ENCODE assay signal across 28 cellular contexts in genomic region chr6:107068691-107069630, GRCh38. TPM values are rescaled to one million over a fixed set of nuclear protein-coding genes. Genes with fewer than 3 reads are reported as not detected.
"Had no signal": no experiment of that assay in that cellular context is flagged by ENCODE, and none has a peak within 500 bp of the region (broad histone marks: within the 10 kb centered on the region; RNA-seq: fewer than 3 reads in every experiment).

No MANE protein-coding gene starts in this region.

- H3K4me1 ChIP-seq: ascending aorta had no signal

- H3K27ac ChIP-seq: ascending aorta, cardiac muscle cell, VCaP had no signal

- H3K4me3 ChIP-seq: ascending aorta, cardiac muscle cell had no signal

- ATAC-seq: activated CD8-positive, alpha-beta memory T cell treated with anti-CD3 and anti-CD28 coated beads, Interleukin-2, amount 10 ng/mL, durations not matched to agents 7 days and 5 days; activated CD8-positive, alpha-beta T cell treated with anti-CD3 and anti-CD28 coated beads, Interleukin-2, amount 10 ng/mL, durations not matched to agents 7 days and 5 days; activated naive CD8-positive, alpha-beta T cell treated with anti-CD3 and anti-CD28 coated beads, Interleukin-2, amount 50 U/mL, for 24 hours had no signal

- H3K36me3 ChIP-seq: cardiac muscle cell had no signal

- H3K9me3 ChIP-seq: ascending aorta had no signal

- H3K27me3 ChIP-seq: ascending aorta, cardiac muscle cell had no signal

- DNase-seq: activated B cell treated with CpG ODN at 0.5 μM for 24 hours; activated CD4-positive, alpha-beta memory T cell treated with anti-CD3 and anti-CD28 coated beads for 36 hours; activated CD4-positive, alpha-beta T cell treated with anti-CD3 and anti-CD28 coated beads for 4 hours; activated CD4-positive, alpha-beta T cell treated with anti-CD3 and anti-CD28 coated beads, Interleukin-2, amount 10 ng/mL, durations not matched to agents 24 days and 14 days; activated CD4-positive, alpha-beta T cell treated with anti-CD3 and anti-CD28 coated beads, Interleukin-2, amount 50 U/mL, for 1 hour; activated CD4-positive, alpha-beta T cell treated with anti-CD3 and anti-CD28 coated beads, Interleukin-2, amount 50 U/mL, for 4 hours; activated CD4-positive, CD25-positive, alpha-beta regulatory T cell treated with anti-CD3 and anti-CD28 coated beads, Interleukin-2, amount 50 U/mL, for 72 hours; activated CD8-positive, alpha-beta memory T cell treated with anti-CD3 and anti-CD28 coated beads for 24 hours; activated CD8-positive, alpha-beta memory T cell treated with anti-CD3 and anti-CD28 coated beads, Interleukin-2, amount 10 ng/mL, durations not matched to agents 7 days and 5 days; activated CD8-positive, alpha-beta memory T cell treated with anti-CD3 and anti-CD28 coated beads, Interleukin-2, amount 50 U/mL, for 48 hours; activated CD8-positive, alpha-beta T cell treated with anti-CD3 and anti-CD28 coated beads, Interleukin-2, amount 10 ng/mL, durations not matched to agents 7 days and 5 days; activated effector memory CD4-positive, alpha-beta T cell treated with Interleukin-2 at 50 U/mL for 16 hours; activated naive CD4-positive, alpha-beta T cell treated with anti-CD3 and anti-CD28 coated beads, Interleukin-2, amount 10 ng/mL, durations not matched to agents 7 days and 5 days; activated naive CD4-positive, alpha-beta T cell treated with Interleukin-2 at 50 U/mL for 16 hours; activated naive CD8-positive, alpha-beta T cell treated with anti-CD3 and anti-CD28 coated beads, Interleukin-2, amount 10 ng/mL, durations not matched to agents 7 days and 5 days; activated naive CD8-positive, alpha-beta T cell treated with anti-CD3 and anti-CD28 coated beads, Interleukin-2, amount 50 U/mL, for 24 hours; activated T-cell treated with anti-CD3 and anti-CD28 coated beads, Interleukin-2, amount 50 U/mL, for 24 hours; activated T-cell treated with anti-CD3 and anti-CD28 coated beads, Interleukin-2, amount 50 U/mL, for 48 hours; amygdala; anterior cingulate cortex; caudate nucleus; cerebellar nuclear complex; T-helper 1 cell; T-helper 2 cell; T-helper 9 cell had no signal

RNA-seq across cellular contexts. Expression of gene MTRES1, which starts 41.0 kb away (rescaled TPM):
- total RNA-seq: ascending aorta had no signal
